In the genomic region with DNA sequence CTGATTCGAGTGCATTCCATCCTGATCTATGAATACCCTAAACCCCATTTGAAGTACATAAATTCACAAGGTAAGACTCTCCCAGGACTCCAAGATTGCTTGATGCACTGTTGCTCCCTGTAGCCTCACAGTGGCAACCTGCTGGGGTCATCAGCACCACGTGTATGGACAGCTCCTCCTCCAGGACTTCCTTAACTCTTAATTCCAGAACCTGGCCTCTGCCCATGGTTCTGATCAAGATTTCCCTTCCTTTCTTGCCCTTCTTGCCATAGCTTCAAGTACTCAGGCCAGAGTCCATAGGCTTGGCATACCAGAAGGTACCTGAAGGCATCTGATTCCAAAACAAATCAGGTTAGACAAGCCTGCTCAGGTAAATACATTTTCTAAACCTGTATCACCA, we compare ENCODE assay signal across 9 cellular contexts. TPM values are rescaled to one million over a fixed set of nuclear protein-coding genes. Genes with fewer than 3 reads are reported as not detected.
A peak's percentile ranks its signal among the peaks of the same experiment; 100 is the strongest.
DNase-seq lines count a peak whose midpoint lies in the region; ATAC-seq, FAIRE-seq and TF ChIP-seq lines count a peak whose summit lies in the region.
"Had no signal": no experiment of that assay in that cellular context is flagged by ENCODE, and none has a peak within 500 bp of the region (broad histone marks: within the 10 kb centered on the region; RNA-seq: fewer than 3 reads in every experiment).

No MANE protein-coding gene starts in this region.

- no peaks in the 10 kb centered on the region for H3K4me1 Mint-ChIP-seq in activated CD8-positive, alpha-beta T cell treated with anti-CD3 and anti-CD28 coated beads, Interleukin-2, amount 10 ng/mL, durations not matched to agents 7 days and 5 days (ENCODE audit: low read depth)

- FAIRE-seq in H54 (lab: Jason Lieb, UNC), result no peak

- DNase-seq in AG04449 (ENCODE audit: low read depth, low spot score) (peak; percentile 2), HS-5 (ENCODE audit: low read depth) (peak; percentile 14), iris pigment epithelial cell (ENCODE audit: low read depth) (peak; percentile 70), foreskin melanocyte (no peak), anterior cingulate cortex (lab: John Stamatoyannopoulos, UW) (no peak), H54 (ENCODE audit: insufficient read length, low spot score) (no peak), NCI-H510A (lab: John Stamatoyannopoulos, UW) (no peak)
- DNase-seq in activated CD8-positive, alpha-beta T cell treated with anti-CD3 and anti-CD28 coated beads, Interleukin-2, amount 10 ng/mL, durations not matched to agents 7 days and 5 days, result peak; percentile 37
- DNase-seq: DMS79 had no signal

- TF ChIP-seq POLR2A in H54 (IDR thresholded peaks at IDR 0.05; ENCODE audit: low read depth, low read length), result no peak

- H3K9me3 Mint-ChIP-seq in activated CD8-positive, alpha-beta T cell treated with anti-CD3 and anti-CD28 coated beads, Interleukin-2, amount 10 ng/mL, durations not matched to agents 7 days and 5 days (ENCODE audit: insufficient read depth), result no peaks in the 10 kb centered on the region

- TF ChIP-seq CTCF in AG04449 (IDR thresholded peaks at IDR 0.05; ENCODE audit: insufficient read depth, low read length, missing control alignments), result no peak

- peaks cover 7% of the 10 kb centered on the region for H3K27me3 Mint-ChIP-seq in activated CD8-positive, alpha-beta T cell treated with anti-CD3 and anti-CD28 coated beads, Interleukin-2, amount 10 ng/mL, durations not matched to agents 7 days and 5 days (ENCODE audit: low read depth)

- no peak for ATAC-seq in activated CD8-positive, alpha-beta T cell treated with anti-CD3 and anti-CD28 coated beads, Interleukin-2, amount 10 ng/mL, durations not matched to agents 7 days and 5 days

- CTCF ChIA-PET in AG04449 (lab: Yijun Ruan, JAX), result no interaction called here
- CTCF ChIA-PET in activated CD8-positive, alpha-beta T cell treated with anti-CD3 and anti-CD28 coated beads, Interleukin-2, amount 10 ng/mL, durations not matched to agents 7 days and 5 days (lab: Charles Lee), result no interaction called here

- no peak overlapping the region for H3K4me3 ChIP-seq in AG04449 (ENCODE audit: low read depth, low read length)

- no peak overlapping the region for H3K4me3 Mint-ChIP-seq in activated CD8-positive, alpha-beta T cell treated with anti-CD3 and anti-CD28 coated beads, Interleukin-2, amount 10 ng/mL, durations not matched to agents 7 days and 5 days

- H3K36me3 Mint-ChIP-seq in activated CD8-positive, alpha-beta T cell treated with anti-CD3 and anti-CD28 coated beads, Interleukin-2, amount 10 ng/mL, durations not matched to agents 7 days and 5 days (ENCODE audit: low read depth), result no peaks in the 10 kb centered on the region

- POLR2A ChIA-PET in AG04449 (lab: Yijun Ruan, JAX), result no interaction called here
- POLR2A ChIA-PET in activated CD8-positive, alpha-beta T cell treated with anti-CD3 and anti-CD28 coated beads, Interleukin-2, amount 10 ng/mL, durations not matched to agents 7 days and 5 days (lab: Charles Lee), result no interaction called here

- H3K27ac Mint-ChIP-seq in activated CD8-positive, alpha-beta T cell treated with anti-CD3 and anti-CD28 coated beads, Interleukin-2, amount 10 ng/mL, durations not matched to agents 7 days and 5 days, result no peak overlapping the region

RNA-seq across cellular contexts. Expression of gene NLK, which starts 34.0 kb away (rescaled TPM):
- 10 to 100 TPM; 11.2 to 12.0 TPM for total RNA-seq in activated CD8-positive, alpha-beta T cell treated with anti-CD3 and anti-CD28 coated beads, Interleukin-2, amount 10 ng/mL, durations not matched to agents 7 days and 5 days

Comparison
In these comparisons a context has a peak if more than half of its experiments do, and no peak if none do; other contexts are left out.
1. DNase-seq: peak in AG04449 (single experiment), HS-5 (single experiment), activated CD8-positive, alpha-beta T cell treated with anti-CD3 and anti-CD28 coated beads, Interleukin-2, amount 10 ng/mL, durations not matched to agents 7 days and 5 days (single experiment) and iris pigment epithelial cell (single experiment); none in foreskin melanocyte (single experiment), anterior cingulate cortex (0 of 58), H54 (single experiment) and NCI-H510A (single experiment).